ENCODE assay signal across 13 cellular contexts in the genomic region with DNA sequence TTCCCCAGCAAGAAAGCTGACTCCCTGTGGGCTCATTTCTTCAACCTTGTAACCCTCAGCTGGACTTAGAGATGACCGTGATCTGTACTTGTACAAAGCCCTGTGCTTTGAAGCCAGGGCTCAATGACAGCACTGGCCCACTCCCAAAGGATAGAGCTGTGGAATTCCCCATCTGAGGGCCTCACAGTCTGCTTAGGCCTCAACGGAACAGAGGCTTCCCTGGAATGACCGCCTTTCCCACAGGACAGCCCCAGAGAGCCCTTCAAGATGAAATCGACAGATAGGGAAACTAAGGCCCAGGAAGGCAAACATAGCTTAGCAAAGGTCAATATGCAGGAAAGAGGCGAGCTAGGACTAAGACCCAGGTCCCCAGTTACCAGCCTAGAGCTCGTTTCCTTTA. TPM values are rescaled to one million over a fixed set of nuclear protein-coding genes. Genes with fewer than 3 reads are reported as not detected.
DNase-seq lines count a peak whose midpoint lies in the region; ATAC-seq and TF ChIP-seq lines count a peak whose summit lies in the region.
"Had no signal": no experiment of that assay in that cellular context is flagged by ENCODE, and none has a peak within 500 bp of the region (broad histone marks: within the 10 kb centered on the region; RNA-seq: fewer than 3 reads in every experiment).

No MANE protein-coding gene starts in this region.

- no peak overlapping the region for H3K4me3 Mint-ChIP-seq in activated CD4-positive, alpha-beta memory T cell treated with anti-CD3 and anti-CD28 coated beads for 36 hours
- H3K4me3 Mint-ChIP-seq in activated CD4-positive, alpha-beta memory T cell treated with anti-CD3 and anti-CD28 coated beads, Interleukin-2, amount 10 ng/mL, durations not matched to agents 7 days and 5 days: no peak overlapping the region
- H3K4me3 Mint-ChIP-seq in progenitor cell of endocrine pancreas (ENCODE audit: low read depth): no peak overlapping the region

- peaks cover 3% of the 10 kb centered on the region for H3K36me3 Mint-ChIP-seq in activated CD4-positive, alpha-beta memory T cell treated with anti-CD3 and anti-CD28 coated beads for 36 hours
- peaks cover 14% of the 10 kb centered on the region for H3K36me3 Mint-ChIP-seq in activated CD4-positive, alpha-beta memory T cell treated with anti-CD3 and anti-CD28 coated beads, Interleukin-2, amount 10 ng/mL, durations not matched to agents 7 days and 5 days (ENCODE audit: low read depth)
- no peaks in the 10 kb centered on the region for H3K36me3 Mint-ChIP-seq in progenitor cell of endocrine pancreas (ENCODE audit: insufficient read depth)

- peak overlapping the region; percentile 14 for H3K27ac Mint-ChIP-seq in activated CD4-positive, alpha-beta memory T cell treated with anti-CD3 and anti-CD28 coated beads for 36 hours
- no peak overlapping the region for H3K27ac Mint-ChIP-seq in activated CD4-positive, alpha-beta memory T cell treated with anti-CD3 and anti-CD28 coated beads, Interleukin-2, amount 10 ng/mL, durations not matched to agents 7 days and 5 days
- H3K27ac Mint-ChIP-seq in progenitor cell of endocrine pancreas: no peak overlapping the region

- CTCF ChIA-PET in activated CD4-positive, alpha-beta memory T cell treated with anti-CD3 and anti-CD28 coated beads for 36 hours (lab: Charles Lee): interaction anchor here (1.0 to 1.6 kb wide), 4 partner anchors 11 to 157 kb away, joined by 3 to 5 read pairs (median 3); a partner anchor contains a TSS
- CTCF ChIA-PET in activated CD4-positive, alpha-beta memory T cell treated with anti-CD3 and anti-CD28 coated beads, Interleukin-2, amount 10 ng/mL, durations not matched to agents 7 days and 5 days (lab: Charles Lee): interaction anchor here (0.6 to 0.8 kb wide), 3 partner anchors 11 to 97 kb away, joined by 3 to 7 read pairs (median 3); a partner anchor contains a TSS

- H3K4me3 ChIP-seq in breast epithelium (no peak overlapping the region), mucosa of stomach (ENCODE audit: low read length) (no peak overlapping the region), tibial artery (no peak overlapping the region)
- H3K4me3 ChIP-seq: cardiac muscle cell had no signal

- no peaks in the 10 kb centered on the region for H3K9me3 Mint-ChIP-seq in activated CD4-positive, alpha-beta memory T cell treated with anti-CD3 and anti-CD28 coated beads for 36 hours
- no peaks in the 10 kb centered on the region for H3K9me3 Mint-ChIP-seq in activated CD4-positive, alpha-beta memory T cell treated with anti-CD3 and anti-CD28 coated beads, Interleukin-2, amount 10 ng/mL, durations not matched to agents 7 days and 5 days
- H3K9me3 Mint-ChIP-seq in progenitor cell of endocrine pancreas (ENCODE audit: low read depth): no peaks in the 10 kb centered on the region

- H3K4me1 ChIP-seq in breast epithelium (peaks cover 12 to 56% of the 10 kb centered on the region in 2 donors), mucosa of stomach (ENCODE audit: control insufficient read depth, insufficient read depth, low read length) (peaks cover 85% of the 10 kb centered on the region), tibial artery (peaks cover 0 to 77% (median 37%) of the 10 kb centered on the region in 4 donors)

- TF ChIP-seq CTCF in breast epithelium (IDR thresholded peaks at IDR 0.05) (no peak), tibial artery (IDR thresholded peaks at IDR 0.05) (no peak), progenitor cell of endocrine pancreas (IDR thresholded peaks at IDR 0.05; ENCODE audit: unreplicated experiment) (no peak)

- peak overlapping the region; percentile 51 for H3K9ac ChIP-seq in mucosa of stomach (ENCODE audit: low read length)
- H3K9ac ChIP-seq: KMS-11 had no signal

- intact Hi-C loops in activated CD4-positive, alpha-beta memory T cell treated with anti-CD3 and anti-CD28 coated beads for 36 hours (cut with micrococcal nuclease): no loop called here
- intact Hi-C loops in breast epithelium (cut with DNase I; ENCODE audit: low total_unique reads): no loop called here
- intact Hi-C loops in tibial artery (cut with DNase I; ENCODE audit: low total_unique reads): no loop called here

- H3K27me3 ChIP-seq in breast epithelium (no peaks in the 10 kb centered on the region), mucosa of stomach (ENCODE audit: control insufficient read depth, insufficient read depth, low read length) (no peaks in the 10 kb centered on the region), tibial artery (no peaks in the 10 kb centered on the region)
- H3K27me3 ChIP-seq: cardiac muscle cell had no signal

- DNase-seq in activated CD4-positive, alpha-beta memory T cell treated with anti-CD3 and anti-CD28 coated beads for 36 hours: no peak
- no peak for DNase-seq in activated CD4-positive, alpha-beta memory T cell treated with anti-CD3 and anti-CD28 coated beads, Interleukin-2, amount 10 ng/mL, durations not matched to agents 7 days and 5 days
- DNase-seq in breast epithelium (ENCODE audit: low spot score in 2 of 2) (no peak), tibial artery (no peak), AG08395 (ENCODE audit: low spot score) (no peak), progenitor cell of endocrine pancreas (ENCODE audit: low spot score, unreplicated experiment) (no peak)
- DNase-seq: NCI-H2171 had no signal

- H3K27ac ChIP-seq in breast epithelium (peak overlapping the region; percentile 77 to 80), tibial artery (peak overlapping the region; percentile 47 to 57)
- H3K27ac ChIP-seq: cardiac muscle cell, KMS-11 had no signal

- no peaks in the 10 kb centered on the region for H3K27me3 Mint-ChIP-seq in activated CD4-positive, alpha-beta memory T cell treated with anti-CD3 and anti-CD28 coated beads for 36 hours
- H3K27me3 Mint-ChIP-seq in activated CD4-positive, alpha-beta memory T cell treated with anti-CD3 and anti-CD28 coated beads, Interleukin-2, amount 10 ng/mL, durations not matched to agents 7 days and 5 days: no peaks in the 10 kb centered on the region
- H3K27me3 Mint-ChIP-seq in progenitor cell of endocrine pancreas: no peaks in the 10 kb centered on the region

- TF ChIP-seq POLR2A in breast epithelium (IDR thresholded peaks at IDR 0.05): no peak

- peaks cover 31% of the 10 kb centered on the region for H3K4me1 Mint-ChIP-seq in activated CD4-positive, alpha-beta memory T cell treated with anti-CD3 and anti-CD28 coated beads for 36 hours (ENCODE audit: low read depth)
- H3K4me1 Mint-ChIP-seq in activated CD4-positive, alpha-beta memory T cell treated with anti-CD3 and anti-CD28 coated beads, Interleukin-2, amount 10 ng/mL, durations not matched to agents 7 days and 5 days: peaks cover 18% of the 10 kb centered on the region
- peaks cover 25% of the 10 kb centered on the region for H3K4me1 Mint-ChIP-seq in progenitor cell of endocrine pancreas (ENCODE audit: low read depth)

- no peaks in the 10 kb centered on the region for H3K9me3 ChIP-seq in breast epithelium
- H3K9me3 ChIP-seq in mucosa of stomach (ENCODE audit: control insufficient read depth, low read length): no peaks in the 10 kb centered on the region
- no peaks in the 10 kb centered on the region for H3K9me3 ChIP-seq in tibial artery

- POLR2A ChIA-PET in activated CD4-positive, alpha-beta memory T cell treated with anti-CD3 and anti-CD28 coated beads for 36 hours (lab: Charles Lee): interaction anchor here (11.9 kb wide), 1 partner anchor 11 kb away, joined by 97 read pairs; a partner anchor contains a TSS
- POLR2A ChIA-PET in activated CD4-positive, alpha-beta memory T cell treated with anti-CD3 and anti-CD28 coated beads, Interleukin-2, amount 10 ng/mL, durations not matched to agents 7 days and 5 days (lab: Charles Lee): interaction anchor here (11.3 kb wide), 1 partner anchor 9 kb away, joined by 205 read pairs; a partner anchor contains a TSS

- no peaks in the 10 kb centered on the region for H3K36me3 ChIP-seq in breast epithelium
- H3K36me3 ChIP-seq in mucosa of stomach (ENCODE audit: control insufficient read depth, insufficient read depth, low read length): no peaks in the 10 kb centered on the region
- no peaks in the 10 kb centered on the region for H3K36me3 ChIP-seq in tibial artery
- H3K36me3 ChIP-seq: cardiac muscle cell had no signal

- no peak for ATAC-seq in HG02870 (IDR thresholded peaks at IDR 0.05; ENCODE audit: unreplicated experiment)
- ATAC-seq: esophagus mucosa, Panc1 had no signal

RNA-seq across cellular contexts. Expression of a gene that starts 11.5 kb away (rescaled TPM):
- total RNA-seq in activated CD4-positive, alpha-beta memory T cell treated with anti-CD3 and anti-CD28 coated beads for 36 hours: 10 to 100 TPM; 16.0 to 17.8 TPM
- 10 to 100 TPM; 26.6 to 27.5 TPM for total RNA-seq in activated CD4-positive, alpha-beta memory T cell treated with anti-CD3 and anti-CD28 coated beads, Interleukin-2, amount 10 ng/mL, durations not matched to agents 7 days and 5 days
- total RNA-seq in breast epithelium: 10 to 100 TPM in 2 of 3 donors, 1 to 10 TPM in 1; 6.1 to 14.2 (median 13.8) TPM
- 19.6 and 23.3 TPM in 2 replicates for total RNA-seq in progenitor cell of endocrine pancreas
